Comparison of ENCODE assay signal across 9 cellular contexts in genomic region chr6:79250107-79250514, GRCh38. TPM values are rescaled to one million over a fixed set of nuclear protein-coding genes. Genes with fewer than 3 reads are reported as not detected.
DNase-seq lines count a peak whose midpoint lies in the region; ATAC-seq, FAIRE-seq and TF ChIP-seq lines count a peak whose summit lies in the region.
"Had no signal": no experiment of that assay in that cellular context is flagged by ENCODE, and none has a peak within 500 bp of the region (broad histone marks: within the 10 kb centered on the region; RNA-seq: fewer than 3 reads in every experiment).

No MANE protein-coding gene starts in this region.

- no peaks in the 10 kb centered on the region for H3K4me1 ChIP-seq in DND-41 (ENCODE audit: insufficient read depth, low read length)

- H3K9me3 Mint-ChIP-seq in progenitor cell of endocrine pancreas (ENCODE audit: low read depth): peaks cover 18% of the 10 kb centered on the region

- no peak overlapping the region for H3K27ac ChIP-seq in DND-41 (ENCODE audit: low read length)

- H2AFZ ChIP-seq in DND-41 (ENCODE audit: low read depth, low read length): no peak overlapping the region

- no peak overlapping the region for H3K4me3 Mint-ChIP-seq in progenitor cell of endocrine pancreas (ENCODE audit: low read depth)
- H3K4me3 Mint-ChIP-seq: naive B cell had no signal

- TF ChIP-seq CTCF in DND-41 (IDR thresholded peaks at IDR 0.05; ENCODE audit: borderline replicate concordance, extremely low read depth, low read length, poor library complexity, severe bottlenecking) (peak; percentile 24), fibroblast of mammary gland (conservative IDR thresholded peaks at IDR 0.05; ENCODE audit: control insufficient read depth, insufficient read depth, low read depth, low read length) (peak; percentile 11), progenitor cell of endocrine pancreas (IDR thresholded peaks at IDR 0.05; ENCODE audit: unreplicated experiment) (no peak)

- H3K9ac ChIP-seq in DND-41 (ENCODE audit: low read depth, low read length): no peak overlapping the region

- no peak for FAIRE-seq in urothelium cell line (lab: Jason Lieb, UNC)

- no peak for ATAC-seq in DND-41 (ENCODE audit: insufficient read depth, low read depth)
- peak; percentile 65 for ATAC-seq in GM19328 (IDR thresholded peaks at IDR 0.05; ENCODE audit: unreplicated experiment)
- ATAC-seq in HG03108 (IDR thresholded peaks at IDR 0.05; ENCODE audit: unreplicated experiment): peak; percentile 61

- H3K9me3 ChIP-seq in DND-41 (ENCODE audit: insufficient read depth, low read length, severe bottlenecking): no peaks in the 10 kb centered on the region

- H3K27me3 ChIP-seq in DND-41 (ENCODE audit: insufficient read depth, low read length, poor library complexity): no peaks in the 10 kb centered on the region

- no peaks in the 10 kb centered on the region for H3K36me3 Mint-ChIP-seq in progenitor cell of endocrine pancreas (ENCODE audit: insufficient read depth)
- H3K36me3 Mint-ChIP-seq: naive B cell had no signal

- H4K20me1 ChIP-seq in DND-41 (ENCODE audit: insufficient read depth, low read length): no peaks in the 10 kb centered on the region

- DNase-seq in DND-41: no peak
- no peak for DNase-seq in fibroblast of mammary gland (ENCODE audit: low read depth)
- no peak for DNase-seq in HPDE6-E6E7 (ENCODE audit: extremely low spot score)
- DNase-seq in activated naive CD4-positive, alpha-beta T cell treated with Interleukin-2 at 50 U/mL for 16 hours: no peak
- DNase-seq in progenitor cell of endocrine pancreas (ENCODE audit: low spot score, unreplicated experiment): no peak
- no peak for DNase-seq in urothelium cell line (ENCODE audit: low spot score)
- DNase-seq: naive B cell had no signal

- no peaks in the 10 kb centered on the region for H3K4me1 Mint-ChIP-seq in progenitor cell of endocrine pancreas (ENCODE audit: low read depth)

- no peak overlapping the region for H3K4me2 ChIP-seq in DND-41 (ENCODE audit: insufficient read depth, low read length)

- no peak overlapping the region for H3K4me3 ChIP-seq in DND-41 (ENCODE audit: low read depth in 1 of 2, low read length in 2 of 2)
- H3K4me3 ChIP-seq in fibroblast of mammary gland (ENCODE audit: control insufficient read depth, low read depth, low read length): no peak overlapping the region

- no peaks in the 10 kb centered on the region for H3K36me3 ChIP-seq in DND-41 (ENCODE audit: insufficient read depth, low read length)

- H3K27ac Mint-ChIP-seq in progenitor cell of endocrine pancreas: no peak overlapping the region

- no peaks in the 10 kb centered on the region for H3K79me2 ChIP-seq in DND-41 (ENCODE audit: insufficient read depth, low read length)

- no peaks in the 10 kb centered on the region for H3K27me3 Mint-ChIP-seq in progenitor cell of endocrine pancreas
- H3K27me3 Mint-ChIP-seq: naive B cell had no signal

RNA-seq across cellular contexts. Expression of gene HMGN3, which starts 15.6 kb away (rescaled TPM):
- total RNA-seq in progenitor cell of endocrine pancreas: 150 and 153 TPM in 2 replicates
